1 cellular context compared by ENCODE assay signal in the genomic region with DNA sequence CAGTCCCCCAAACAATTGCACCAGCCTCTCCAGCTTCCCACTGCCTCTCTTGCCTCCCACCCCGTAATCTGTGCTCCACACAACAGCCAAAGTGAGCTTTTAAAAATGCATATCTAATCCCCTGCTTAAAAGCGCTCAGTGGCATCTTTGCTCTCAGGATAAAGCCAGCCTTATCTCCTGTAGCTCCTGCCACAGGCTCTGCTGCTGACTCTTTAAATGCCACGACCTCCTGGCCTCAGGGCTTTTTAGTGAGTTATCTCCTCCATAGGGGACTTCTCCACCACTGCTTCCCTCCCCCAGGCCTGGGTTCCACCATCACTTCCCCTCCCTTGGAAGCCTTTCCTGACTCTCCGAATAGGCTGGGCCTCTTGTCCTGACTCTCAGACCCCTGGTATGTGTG.
TF ChIP-seq lines count a peak whose summit lies in the region.

No MANE protein-coding gene starts in this region.

TF ChIP-seq in K562, 482 proteins besides CTCF, POLR2A, EP300 and RAD21 (continued from another document and continues in another):
- no peak for TF ChIP-seq ZNF740 (CRISPR knock-in tag; IDR thresholded peaks at IDR 0.05)
- TF ChIP-seq ZNF740 (tag; IDR thresholded peaks at IDR 0.05), result no peak
- no peak for TF ChIP-seq ELK1 (CRISPR knock-in tag; IDR thresholded peaks at IDR 0.05)
- TF ChIP-seq, protein P1, sequence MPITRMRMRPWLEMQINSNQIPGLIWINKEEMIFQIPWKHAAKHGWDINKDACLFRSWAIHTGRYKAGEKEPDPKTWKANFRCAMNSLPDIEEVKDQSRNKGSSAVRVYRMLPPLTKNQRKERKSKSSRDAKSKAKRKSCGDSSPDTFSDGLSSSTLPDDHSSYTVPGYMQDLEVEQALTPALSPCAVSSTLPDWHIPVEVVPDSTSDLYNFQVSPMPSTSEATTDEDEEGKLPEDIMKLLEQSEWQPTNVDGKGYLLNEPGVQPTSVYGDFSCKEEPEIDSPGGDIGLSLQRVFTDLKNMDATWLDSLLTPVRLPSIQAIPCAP (CRISPR knock-in tag; IDR thresholded peaks at IDR 0.05; ENCODE audit: borderline replicate concordance), result no peak
- no peak for TF ChIP-seq SREBF1 (IDR thresholded peaks at IDR 0.05; ENCODE audit: borderline replicate concordance, low read depth, low read length)
- no peak for TF ChIP-seq ZNF354B (CRISPR knock-in tag; IDR thresholded peaks at IDR 0.05)
- TF ChIP-seq LEF1 (IDR thresholded peaks at IDR 0.05), result peak; percentile 69
- no peak for TF ChIP-seq FOXP1 (CRISPR knock-in tag; IDR thresholded peaks at IDR 0.05)
- no peak for TF ChIP-seq GTF3C2 (IDR thresholded peaks at IDR 0.05; ENCODE audit: borderline replicate concordance, extremely low read depth, insufficient read length)
- TF ChIP-seq ZNF263 (CRISPR knock-in tag; IDR thresholded peaks at IDR 0.05; ENCODE audit: borderline replicate concordance), result no peak; the same call in 1 of the 2 replicates
- 0 out of 2 replicates have a peak, but pooled peaks have one; percentile 37 for TF ChIP-seq ZBTB2 (IDR thresholded peaks at IDR 0.05)
- no peak for TF ChIP-seq MTF1 (CRISPR knock-in tag; IDR thresholded peaks at IDR 0.05; ENCODE audit: borderline replicate concordance)
- TF ChIP-seq ZNF717 (CRISPR knock-in tag; IDR thresholded peaks at IDR 0.05), result no peak
- TF ChIP-seq TEAD1 (CRISPR knock-in tag; IDR thresholded peaks at IDR 0.05), result no peak
- TF ChIP-seq PHB2 (IDR thresholded peaks at IDR 0.05; ENCODE audit: low read depth), result peak; percentile 92
- TF ChIP-seq FOXK1 (CRISPR knock-in tag; IDR thresholded peaks at IDR 0.05; ENCODE audit: borderline replicate concordance), result no peak
- TF ChIP-seq KDM1A (IDR thresholded peaks at IDR 0.05), result peak; percentile 100
- TF ChIP-seq, protein P2, sequence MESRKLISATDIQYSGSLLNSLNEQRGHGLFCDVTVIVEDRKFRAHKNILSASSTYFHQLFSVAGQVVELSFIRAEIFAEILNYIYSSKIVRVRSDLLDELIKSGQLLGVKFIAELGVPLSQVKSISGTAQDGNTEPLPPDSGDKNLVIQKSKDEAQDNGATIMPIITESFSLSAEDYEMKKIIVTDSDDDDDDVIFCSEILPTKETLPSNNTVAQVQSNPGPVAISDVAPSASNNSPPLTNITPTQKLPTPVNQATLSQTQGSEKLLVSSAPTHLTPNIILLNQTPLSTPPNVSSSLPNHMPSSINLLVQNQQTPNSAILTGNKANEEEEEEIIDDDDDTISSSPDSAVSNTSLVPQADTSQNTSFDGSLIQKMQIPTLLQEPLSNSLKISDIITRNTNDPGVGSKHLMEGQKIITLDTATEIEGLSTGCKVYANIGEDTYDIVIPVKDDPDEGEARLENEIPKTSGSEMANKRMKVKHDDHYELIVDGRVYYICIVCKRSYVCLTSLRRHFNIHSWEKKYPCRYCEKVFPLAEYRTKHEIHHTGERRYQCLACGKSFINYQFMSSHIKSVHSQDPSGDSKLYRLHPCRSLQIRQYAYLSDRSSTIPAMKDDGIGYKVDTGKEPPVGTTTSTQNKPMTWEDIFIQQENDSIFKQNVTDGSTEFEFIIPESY (CRISPR knock-in tag; IDR thresholded peaks at IDR 0.05), result no peak
- TF ChIP-seq U2AF1 (optimal IDR thresholded peaks at IDR 0.05; ENCODE audit: low read depth, low read length), result no peak
- TF ChIP-seq ZNF778 (CRISPR knock-in tag; IDR thresholded peaks at IDR 0.05), result no peak
- TF ChIP-seq ZNF584 (CRISPR knock-in tag; IDR thresholded peaks at IDR 0.05; ENCODE audit: low read depth), result peak; percentile 80
- TF ChIP-seq BACH1 (tag; IDR thresholded peaks at IDR 0.05), result no peak
- no peak for TF ChIP-seq ESRRB (CRISPR knock-in tag; IDR thresholded peaks at IDR 0.05; ENCODE audit: borderline replicate concordance)
- TF ChIP-seq, protein P3, sequence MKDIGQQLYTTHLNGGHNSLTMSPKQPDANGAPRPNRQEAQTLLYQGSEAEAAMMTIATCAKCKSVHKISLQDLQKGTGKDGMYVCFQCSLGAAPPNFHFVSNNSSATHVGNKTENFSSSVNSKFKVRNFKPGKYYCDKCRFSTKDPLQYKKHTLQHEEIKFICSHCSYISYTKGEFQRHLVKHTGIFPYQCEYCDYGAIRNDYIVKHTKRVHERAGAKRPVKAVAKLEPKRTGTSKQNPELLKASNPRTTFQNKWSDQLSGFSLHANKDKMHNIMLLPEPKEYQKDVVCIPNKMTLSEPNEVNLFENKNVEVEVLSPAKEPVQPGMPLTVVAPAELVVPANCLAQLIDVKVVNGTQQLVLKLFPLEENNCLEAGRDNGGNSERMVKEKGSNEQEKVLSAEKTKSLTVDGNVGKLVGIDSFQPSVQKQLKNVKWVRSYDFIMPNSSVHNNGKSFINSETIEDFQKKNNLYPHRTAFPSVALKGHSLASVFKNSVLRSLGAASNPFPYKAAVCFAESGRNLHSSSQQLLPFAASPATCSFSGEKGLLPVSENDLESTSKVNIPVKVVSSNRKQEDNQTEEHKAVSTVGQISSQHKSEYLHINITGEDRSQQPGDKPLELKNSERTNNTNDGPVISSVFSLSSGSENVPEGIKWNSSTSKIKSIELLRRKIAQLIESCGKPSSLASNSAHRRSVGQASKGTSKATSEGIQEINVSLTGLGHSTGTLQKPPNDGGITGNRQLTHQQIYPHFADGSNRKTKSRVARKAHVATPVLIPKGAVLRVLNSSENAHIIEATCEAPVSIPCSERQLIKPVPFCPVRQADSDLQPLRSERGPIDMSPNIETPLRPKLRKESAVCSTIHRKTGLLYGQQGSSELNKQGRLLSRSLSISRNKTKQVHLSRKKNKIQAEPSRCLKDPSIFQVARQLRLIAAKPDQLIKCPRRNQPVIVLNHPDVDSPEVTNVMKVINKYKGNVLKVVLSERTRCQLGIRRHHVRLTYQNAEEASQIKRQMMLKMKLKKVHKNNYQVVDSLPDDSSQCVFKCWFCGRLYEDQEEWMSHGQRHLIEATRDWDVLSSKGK (CRISPR knock-in tag; IDR thresholded peaks at IDR 0.05), result no peak
- TF ChIP-seq MBD1 (CRISPR knock-in tag; IDR thresholded peaks at IDR 0.05), result no peak
- no peak for TF ChIP-seq RBM15 (IDR thresholded peaks at IDR 0.05; ENCODE audit: insufficient read depth, low read length)
- TF ChIP-seq TCFL5 (CRISPR knock-in tag; conservative IDR thresholded peaks at IDR 0.05), result no peak
- TF ChIP-seq E2F6 (IDR thresholded peaks at IDR 0.05; ENCODE audit: borderline replicate concordance in 1 of 2, extremely low read depth in 1 of 2, insufficient read depth in 1 of 2, insufficient read length in 1 of 2, low read depth in 1 of 2, low read length in 1 of 2, poor library complexity in 1 of 2, severe bottlenecking in 1 of 2), result no peak
- TF ChIP-seq HNRNPH1 (optimal IDR thresholded peaks at IDR 0.05; ENCODE audit: low read depth, low read length), result no peak
- no peak for TF ChIP-seq RBM39 (optimal IDR thresholded peaks at IDR 0.05; ENCODE audit: low read depth, low read length)
- peak; percentile 87 for TF ChIP-seq CCNT2 (IDR thresholded peaks at IDR 0.05; ENCODE audit: borderline replicate concordance, extremely low read depth, insufficient read length, low read depth, low read length)
- peak; percentile 85 for TF ChIP-seq SMAD4 (CRISPR knock-in tag; conservative IDR thresholded peaks at IDR 0.05)
- TF ChIP-seq ZNF507 (tag; conservative IDR thresholded peaks at IDR 0.05), result no peak
- no peak for TF ChIP-seq ZKSCAN1 (IDR thresholded peaks at IDR 0.05; ENCODE audit: low read depth, low read length)
- TF ChIP-seq MEIS2 (IDR thresholded peaks at IDR 0.05; ENCODE audit: partially characterized antibody), result peak; percentile 22
- TF ChIP-seq CAMTA2 (CRISPR knock-in tag; conservative IDR thresholded peaks at IDR 0.05), result no peak
- TF ChIP-seq MECOM (CRISPR knock-in tag; IDR thresholded peaks at IDR 0.05), result no peak
- TF ChIP-seq, protein P4, sequence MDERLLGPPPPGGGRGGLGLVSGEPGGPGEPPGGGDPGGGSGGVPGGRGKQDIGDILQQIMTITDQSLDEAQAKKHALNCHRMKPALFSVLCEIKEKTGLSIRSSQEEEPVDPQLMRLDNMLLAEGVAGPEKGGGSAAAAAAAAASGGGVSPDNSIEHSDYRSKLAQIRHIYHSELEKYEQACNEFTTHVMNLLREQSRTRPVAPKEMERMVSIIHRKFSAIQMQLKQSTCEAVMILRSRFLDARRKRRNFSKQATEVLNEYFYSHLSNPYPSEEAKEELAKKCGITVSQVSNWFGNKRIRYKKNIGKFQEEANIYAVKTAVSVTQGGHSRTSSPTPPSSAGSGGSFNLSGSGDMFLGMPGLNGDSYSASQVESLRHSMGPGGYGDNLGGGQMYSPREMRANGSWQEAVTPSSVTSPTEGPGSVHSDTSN (CRISPR knock-in tag; IDR thresholded peaks at IDR 0.05; ENCODE audit: low read depth), result no peak
- TF ChIP-seq, protein P4 (tag; conservative IDR thresholded peaks at IDR 0.05; ENCODE audit: low read depth), result no peak
- TF ChIP-seq ZNF24 (IDR thresholded peaks at IDR 0.05), result no peak
